In the genomic region with DNA sequence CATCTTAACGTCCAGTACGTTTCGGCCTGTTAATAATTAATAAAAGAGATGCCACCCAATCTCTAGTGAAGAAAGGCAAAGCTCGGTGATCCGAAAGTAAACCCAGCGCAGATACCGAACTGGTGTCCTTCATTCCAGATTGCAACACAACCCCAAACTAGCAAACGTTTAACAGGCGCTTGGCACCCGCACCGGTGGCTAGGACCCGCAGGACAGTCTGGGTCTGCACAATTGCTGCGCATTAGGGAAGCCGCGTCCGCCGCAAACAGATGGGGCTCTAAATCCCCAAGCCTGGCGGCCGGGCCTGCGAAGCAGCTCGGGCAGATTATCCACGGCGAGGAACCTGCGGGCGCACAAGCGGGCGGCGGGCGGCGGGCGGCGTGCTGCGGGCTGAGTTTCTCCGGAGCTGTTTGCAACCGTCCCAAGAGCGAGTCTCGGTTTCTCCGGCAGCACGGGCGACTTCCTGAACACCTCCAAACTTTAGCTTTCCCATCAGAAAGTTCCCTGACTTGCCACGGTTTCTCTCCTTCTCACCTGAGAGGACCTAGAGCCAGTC, we compare ENCODE assay signal across 1 cellular context.
TF ChIP-seq lines count a peak whose summit lies in the region.

No MANE protein-coding gene starts in this region.

TF ChIP-seq in HepG2, 621 proteins besides CTCF, POLR2A, EP300 and RAD21 (continued from another document and continues in another):
- TF ChIP-seq SAP130 (CRISPR knock-in tag; IDR thresholded peaks at IDR 0.05; ENCODE audit: low read depth) (peak; percentile 93), ZNF792 (CRISPR knock-in tag; IDR thresholded peaks at IDR 0.05) (no peak), ZFAT (CRISPR knock-in tag; conservative IDR thresholded peaks at IDR 0.05) (no peak), TCF12 (IDR thresholded peaks at IDR 0.05) (no peak), TCF12 (CRISPR knock-in tag; IDR thresholded peaks at IDR 0.05) (no peak), CEBPG (CRISPR knock-in tag; IDR thresholded peaks at IDR 0.05) (peak; percentile 95), ELF3 (CRISPR knock-in tag; IDR thresholded peaks at IDR 0.05) (peak; percentile 35; the same call in 1 of the 2 replicates), ARHGAP35 (CRISPR knock-in tag; IDR thresholded peaks at IDR 0.05; ENCODE audit: borderline replicate concordance) (no peak), PITX1 (CRISPR knock-in tag; IDR thresholded peaks at IDR 0.05) (peak; percentile 97), FOXA1 (IDR thresholded peaks at IDR 0.05) (no peak), FOXA1 (CRISPR knock-in tag; IDR thresholded peaks at IDR 0.05) (peak; percentile 56), ZNF335 (CRISPR knock-in tag; IDR thresholded peaks at IDR 0.05) (peak; percentile 86), ARNTL (CRISPR knock-in tag; IDR thresholded peaks at IDR 0.05) (no peak; the same call in 1 of the 2 replicates), ZNF317 (CRISPR knock-in tag; IDR thresholded peaks at IDR 0.05) (0 out of 2 replicates have a peak, but pooled peaks have one; percentile 60), NFYB (CRISPR knock-in tag; IDR thresholded peaks at IDR 0.05) (no peak), MLLT10 (CRISPR knock-in tag; IDR thresholded peaks at IDR 0.05) (no peak), EEA1 (CRISPR knock-in tag; IDR thresholded peaks at IDR 0.05; ENCODE audit: borderline replicate concordance) (no peak), ZNF329 (CRISPR knock-in tag; IDR thresholded peaks at IDR 0.05; ENCODE audit: low read depth) (no peak), ZNF607 (CRISPR knock-in tag; IDR thresholded peaks at IDR 0.05; ENCODE audit: borderline replicate concordance) (peak; percentile 57), YY1 (IDR thresholded peaks at IDR 0.05; ENCODE audit: insufficient read depth, insufficient replicate concordance, low read depth, low read length) (peak; percentile 28), ZNF558 (CRISPR knock-in tag; IDR thresholded peaks at IDR 0.05; ENCODE audit: borderline replicate concordance) (no peak), ZBTB7B (CRISPR knock-in tag; IDR thresholded peaks at IDR 0.05) (peak; percentile 78; the same call in 1 of the 2 replicates), ZNF282 (IDR thresholded peaks at IDR 0.05; ENCODE audit: partially characterized antibody) (no peak), HOXA9 (CRISPR knock-in tag; IDR thresholded peaks at IDR 0.05; ENCODE audit: borderline replicate concordance) (no peak; the same call in 1 of the 2 replicates), ZNF773 (CRISPR knock-in tag; IDR thresholded peaks at IDR 0.05; ENCODE audit: borderline replicate concordance) (no peak), ZNF232 (CRISPR knock-in tag; IDR thresholded peaks at IDR 0.05; ENCODE audit: borderline replicate concordance) (peak; percentile 81; the same call in 1 of the 2 replicates), PHB2 (IDR thresholded peaks at IDR 0.05; ENCODE audit: partially characterized antibody) (no peak), HMG20A (CRISPR knock-in tag; IDR thresholded peaks at IDR 0.05; ENCODE audit: borderline replicate concordance) (no peak; the same call in 1 of the 2 replicates), PTBP1 (IDR thresholded peaks at IDR 0.05; ENCODE audit: low read depth, low read length, poor library complexity, severe bottlenecking) (no peak), YEATS4 (CRISPR knock-in tag; IDR thresholded peaks at IDR 0.05; ENCODE audit: borderline replicate concordance) (no peak; the same call in 1 of the 2 replicates), ATF7-NPFF (CRISPR knock-in tag; IDR thresholded peaks at IDR 0.05; ENCODE audit: low read depth) (no peak), SP1 (IDR thresholded peaks at IDR 0.05) (no peak), SP1 (CRISPR knock-in tag; IDR thresholded peaks at IDR 0.05) (no peak), TAF15 (IDR thresholded peaks at IDR 0.05; ENCODE audit: low read depth, low read length, poor library complexity, severe bottlenecking) (no peak), HMG20B (CRISPR knock-in tag; conservative IDR thresholded peaks at IDR 0.05) (0 out of 2 replicates have a peak, but pooled peaks have one; percentile 33), ARID2 (CRISPR knock-in tag; IDR thresholded peaks at IDR 0.05; ENCODE audit: borderline replicate concordance) (peak; percentile 58; the same call in 1 of the 2 replicates), ZNF30 (CRISPR knock-in tag; IDR thresholded peaks at IDR 0.05) (0 out of 2 replicates have a peak, but pooled peaks have one; percentile 52), PHF20 (CRISPR knock-in tag; IDR thresholded peaks at IDR 0.05) (no peak)
- TF ChIP-seq, protein P1, sequence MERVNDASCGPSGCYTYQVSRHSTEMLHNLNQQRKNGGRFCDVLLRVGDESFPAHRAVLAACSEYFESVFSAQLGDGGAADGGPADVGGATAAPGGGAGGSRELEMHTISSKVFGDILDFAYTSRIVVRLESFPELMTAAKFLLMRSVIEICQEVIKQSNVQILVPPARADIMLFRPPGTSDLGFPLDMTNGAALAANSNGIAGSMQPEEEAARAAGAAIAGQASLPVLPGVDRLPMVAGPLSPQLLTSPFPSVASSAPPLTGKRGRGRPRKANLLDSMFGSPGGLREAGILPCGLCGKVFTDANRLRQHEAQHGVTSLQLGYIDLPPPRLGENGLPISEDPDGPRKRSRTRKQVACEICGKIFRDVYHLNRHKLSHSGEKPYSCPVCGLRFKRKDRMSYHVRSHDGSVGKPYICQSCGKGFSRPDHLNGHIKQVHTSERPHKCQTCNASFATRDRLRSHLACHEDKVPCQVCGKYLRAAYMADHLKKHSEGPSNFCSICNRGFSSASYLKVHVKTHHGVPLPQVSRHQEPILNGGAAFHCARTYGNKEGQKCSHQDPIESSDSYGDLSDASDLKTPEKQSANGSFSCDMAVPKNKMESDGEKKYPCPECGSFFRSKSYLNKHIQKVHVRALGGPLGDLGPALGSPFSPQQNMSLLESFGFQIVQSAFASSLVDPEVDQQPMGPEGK (CRISPR knock-in tag; IDR thresholded peaks at IDR 0.05): peak; percentile 54; the same call in 1 of the 2 replicates
- TF ChIP-seq, protein P2, sequence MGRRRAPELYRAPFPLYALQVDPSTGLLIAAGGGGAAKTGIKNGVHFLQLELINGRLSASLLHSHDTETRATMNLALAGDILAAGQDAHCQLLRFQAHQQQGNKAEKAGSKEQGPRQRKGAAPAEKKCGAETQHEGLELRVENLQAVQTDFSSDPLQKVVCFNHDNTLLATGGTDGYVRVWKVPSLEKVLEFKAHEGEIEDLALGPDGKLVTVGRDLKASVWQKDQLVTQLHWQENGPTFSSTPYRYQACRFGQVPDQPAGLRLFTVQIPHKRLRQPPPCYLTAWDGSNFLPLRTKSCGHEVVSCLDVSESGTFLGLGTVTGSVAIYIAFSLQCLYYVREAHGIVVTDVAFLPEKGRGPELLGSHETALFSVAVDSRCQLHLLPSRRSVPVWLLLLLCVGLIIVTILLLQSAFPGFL (CRISPR knock-in tag; IDR thresholded peaks at IDR 0.05): no peak
- TF ChIP-seq, protein P3, sequence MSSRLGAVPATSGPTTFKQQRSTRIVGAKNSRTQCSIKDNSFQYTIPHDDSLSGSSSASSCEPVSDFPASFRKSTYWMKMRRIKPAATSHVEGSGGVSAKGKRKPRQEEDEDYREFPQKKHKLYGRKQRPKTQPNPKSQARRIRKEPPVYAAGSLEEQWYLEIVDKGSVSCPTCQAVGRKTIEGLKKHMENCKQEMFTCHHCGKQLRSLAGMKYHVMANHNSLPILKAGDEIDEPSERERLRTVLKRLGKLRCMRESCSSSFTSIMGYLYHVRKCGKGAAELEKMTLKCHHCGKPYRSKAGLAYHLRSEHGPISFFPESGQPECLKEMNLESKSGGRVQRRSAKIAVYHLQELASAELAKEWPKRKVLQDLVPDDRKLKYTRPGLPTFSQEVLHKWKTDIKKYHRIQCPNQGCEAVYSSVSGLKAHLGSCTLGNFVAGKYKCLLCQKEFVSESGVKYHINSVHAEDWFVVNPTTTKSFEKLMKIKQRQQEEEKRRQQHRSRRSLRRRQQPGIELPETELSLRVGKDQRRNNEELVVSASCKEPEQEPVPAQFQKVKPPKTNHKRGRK (CRISPR knock-in tag; IDR thresholded peaks at IDR 0.05): no peak
- TF ChIP-seq, protein P4, sequence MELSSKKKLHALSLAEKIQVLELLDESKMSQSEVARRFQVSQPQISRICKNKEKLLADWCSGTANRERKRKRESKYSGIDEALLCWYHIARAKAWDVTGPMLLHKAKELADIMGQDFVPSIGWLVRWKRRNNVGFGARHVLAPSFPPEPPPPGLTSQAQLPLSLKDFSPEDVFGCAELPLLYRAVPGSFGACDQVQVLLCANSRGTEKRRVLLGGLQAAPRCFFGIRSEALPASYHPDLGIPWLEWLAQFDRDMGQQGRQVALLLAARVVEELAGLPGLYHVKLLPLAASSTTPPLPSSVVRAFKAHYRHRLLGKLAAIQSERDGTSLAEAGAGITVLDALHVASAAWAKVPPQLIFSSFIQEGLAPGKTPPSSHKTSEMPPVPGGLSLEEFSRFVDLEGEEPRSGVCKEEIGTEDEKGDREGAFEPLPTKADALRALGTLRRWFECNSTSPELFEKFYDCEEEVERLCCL (CRISPR knock-in tag; IDR thresholded peaks at IDR 0.05; ENCODE audit: borderline replicate concordance): no peak
- TF ChIP-seq, protein P5, sequence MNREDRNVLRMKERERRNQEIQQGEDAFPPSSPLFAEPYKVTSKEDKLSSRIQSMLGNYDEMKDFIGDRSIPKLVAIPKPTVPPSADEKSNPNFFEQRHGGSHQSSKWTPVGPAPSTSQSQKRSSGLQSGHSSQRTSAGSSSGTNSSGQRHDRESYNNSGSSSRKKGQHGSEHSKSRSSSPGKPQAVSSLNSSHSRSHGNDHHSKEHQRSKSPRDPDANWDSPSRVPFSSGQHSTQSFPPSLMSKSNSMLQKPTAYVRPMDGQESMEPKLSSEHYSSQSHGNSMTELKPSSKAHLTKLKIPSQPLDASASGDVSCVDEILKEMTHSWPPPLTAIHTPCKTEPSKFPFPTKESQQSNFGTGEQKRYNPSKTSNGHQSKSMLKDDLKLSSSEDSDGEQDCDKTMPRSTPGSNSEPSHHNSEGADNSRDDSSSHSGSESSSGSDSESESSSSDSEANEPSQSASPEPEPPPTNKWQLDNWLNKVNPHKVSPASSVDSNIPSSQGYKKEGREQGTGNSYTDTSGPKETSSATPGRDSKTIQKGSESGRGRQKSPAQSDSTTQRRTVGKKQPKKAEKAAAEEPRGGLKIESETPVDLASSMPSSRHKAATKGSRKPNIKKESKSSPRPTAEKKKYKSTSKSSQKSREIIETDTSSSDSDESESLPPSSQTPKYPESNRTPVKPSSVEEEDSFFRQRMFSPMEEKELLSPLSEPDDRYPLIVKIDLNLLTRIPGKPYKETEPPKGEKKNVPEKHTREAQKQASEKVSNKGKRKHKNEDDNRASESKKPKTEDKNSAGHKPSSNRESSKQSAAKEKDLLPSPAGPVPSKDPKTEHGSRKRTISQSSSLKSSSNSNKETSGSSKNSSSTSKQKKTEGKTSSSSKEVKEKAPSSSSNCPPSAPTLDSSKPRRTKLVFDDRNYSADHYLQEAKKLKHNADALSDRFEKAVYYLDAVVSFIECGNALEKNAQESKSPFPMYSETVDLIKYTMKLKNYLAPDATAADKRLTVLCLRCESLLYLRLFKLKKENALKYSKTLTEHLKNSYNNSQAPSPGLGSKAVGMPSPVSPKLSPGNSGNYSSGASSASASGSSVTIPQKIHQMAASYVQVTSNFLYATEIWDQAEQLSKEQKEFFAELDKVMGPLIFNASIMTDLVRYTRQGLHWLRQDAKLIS (CRISPR knock-in tag; IDR thresholded peaks at IDR 0.05): no peak
- TF ChIP-seq, protein P6, sequence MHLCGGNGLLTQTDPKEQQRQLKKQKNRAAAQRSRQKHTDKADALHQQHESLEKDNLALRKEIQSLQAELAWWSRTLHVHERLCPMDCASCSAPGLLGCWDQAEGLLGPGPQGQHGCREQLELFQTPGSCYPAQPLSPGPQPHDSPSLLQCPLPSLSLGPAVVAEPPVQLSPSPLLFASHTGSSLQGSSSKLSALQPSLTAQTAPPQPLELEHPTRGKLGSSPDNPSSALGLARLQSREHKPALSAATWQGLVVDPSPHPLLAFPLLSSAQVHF (CRISPR knock-in tag; IDR thresholded peaks at IDR 0.05): no peak
- TF ChIP-seq, protein P7, sequence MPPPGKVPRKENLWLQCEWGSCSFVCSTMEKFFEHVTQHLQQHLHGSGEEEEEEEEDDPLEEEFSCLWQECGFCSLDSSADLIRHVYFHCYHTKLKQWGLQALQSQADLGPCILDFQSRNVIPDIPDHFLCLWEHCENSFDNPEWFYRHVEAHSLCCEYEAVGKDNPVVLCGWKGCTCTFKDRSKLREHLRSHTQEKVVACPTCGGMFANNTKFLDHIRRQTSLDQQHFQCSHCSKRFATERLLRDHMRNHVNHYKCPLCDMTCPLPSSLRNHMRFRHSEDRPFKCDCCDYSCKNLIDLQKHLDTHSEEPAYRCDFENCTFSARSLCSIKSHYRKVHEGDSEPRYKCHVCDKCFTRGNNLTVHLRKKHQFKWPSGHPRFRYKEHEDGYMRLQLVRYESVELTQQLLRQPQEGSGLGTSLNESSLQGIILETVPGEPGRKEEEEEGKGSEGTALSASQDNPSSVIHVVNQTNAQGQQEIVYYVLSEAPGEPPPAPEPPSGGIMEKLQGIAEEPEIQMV (CRISPR knock-in tag; IDR thresholded peaks at IDR 0.05; ENCODE audit: low read depth): peak; percentile 67; the same call in 1 of the 2 replicates
- TF ChIP-seq, protein P8, sequence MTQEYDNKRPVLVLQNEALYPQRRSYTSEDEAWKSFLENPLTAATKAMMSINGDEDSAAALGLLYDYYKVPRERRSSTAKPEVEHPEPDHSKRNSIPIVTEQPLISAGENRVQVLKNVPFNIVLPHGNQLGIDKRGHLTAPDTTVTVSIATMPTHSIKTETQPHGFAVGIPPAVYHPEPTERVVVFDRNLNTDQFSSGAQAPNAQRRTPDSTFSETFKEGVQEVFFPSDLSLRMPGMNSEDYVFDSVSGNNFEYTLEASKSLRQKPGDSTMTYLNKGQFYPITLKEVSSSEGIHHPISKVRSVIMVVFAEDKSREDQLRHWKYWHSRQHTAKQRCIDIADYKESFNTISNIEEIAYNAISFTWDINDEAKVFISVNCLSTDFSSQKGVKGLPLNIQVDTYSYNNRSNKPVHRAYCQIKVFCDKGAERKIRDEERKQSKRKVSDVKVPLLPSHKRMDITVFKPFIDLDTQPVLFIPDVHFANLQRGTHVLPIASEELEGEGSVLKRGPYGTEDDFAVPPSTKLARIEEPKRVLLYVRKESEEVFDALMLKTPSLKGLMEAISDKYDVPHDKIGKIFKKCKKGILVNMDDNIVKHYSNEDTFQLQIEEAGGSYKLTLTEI (CRISPR knock-in tag; conservative IDR thresholded peaks at IDR 0.05): no peak
- TF ChIP-seq, protein P9, sequence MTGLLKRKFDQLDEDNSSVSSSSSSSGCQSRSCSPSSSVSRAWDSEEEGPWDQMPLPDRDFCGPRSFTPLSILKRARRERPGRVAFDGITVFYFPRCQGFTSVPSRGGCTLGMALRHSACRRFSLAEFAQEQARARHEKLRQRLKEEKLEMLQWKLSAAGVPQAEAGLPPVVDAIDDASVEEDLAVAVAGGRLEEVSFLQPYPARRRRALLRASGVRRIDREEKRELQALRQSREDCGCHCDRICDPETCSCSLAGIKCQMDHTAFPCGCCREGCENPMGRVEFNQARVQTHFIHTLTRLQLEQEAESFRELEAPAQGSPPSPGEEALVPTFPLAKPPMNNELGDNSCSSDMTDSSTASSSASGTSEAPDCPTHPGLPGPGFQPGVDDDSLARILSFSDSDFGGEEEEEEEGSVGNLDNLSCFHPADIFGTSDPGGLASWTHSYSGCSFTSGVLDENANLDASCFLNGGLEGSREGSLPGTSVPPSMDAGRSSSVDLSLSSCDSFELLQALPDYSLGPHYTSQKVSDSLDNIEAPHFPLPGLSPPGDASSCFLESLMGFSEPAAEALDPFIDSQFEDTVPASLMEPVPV (CRISPR knock-in tag; IDR thresholded peaks at IDR 0.05): peak; percentile 84
- TF ChIP-seq, protein P10, sequence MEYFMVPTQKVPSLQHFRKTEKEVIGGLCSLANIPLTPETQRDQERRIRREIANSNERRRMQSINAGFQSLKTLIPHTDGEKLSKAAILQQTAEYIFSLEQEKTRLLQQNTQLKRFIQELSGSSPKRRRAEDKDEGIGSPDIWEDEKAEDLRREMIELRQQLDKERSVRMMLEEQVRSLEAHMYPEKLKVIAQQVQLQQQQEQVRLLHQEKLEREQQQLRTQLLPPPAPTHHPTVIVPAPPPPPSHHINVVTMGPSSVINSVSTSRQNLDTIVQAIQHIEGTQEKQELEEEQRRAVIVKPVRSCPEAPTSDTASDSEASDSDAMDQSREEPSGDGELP (IDR thresholded peaks at IDR 0.05; ENCODE audit: borderline replicate concordance, low read depth): no peak
